Comparison of ENCODE assay signal across 16 cellular contexts in genomic region chr16:16988963-16989362, GRCh38.
"Had no signal": no experiment of that assay in that cellular context is flagged by ENCODE, and none has a peak within 500 bp of the region (broad histone marks: within the 10 kb centered on the region; RNA-seq: fewer than 3 reads in every experiment).

No MANE protein-coding gene starts in this region.

- H3K4me1 Mint-ChIP-seq: nephron had no signal

- H3K36me3 ChIP-seq: stomach had no signal

- H3K9me3 Mint-ChIP-seq: nephron, type B pancreatic cell had no signal

- H3K27me3 ChIP-seq: body of pancreas, stomach had no signal

- H3K4me3 Mint-ChIP-seq: activated CD8-positive, alpha-beta T cell treated with anti-CD3 and anti-CD28 coated beads for 36 hours; activated T-cell treated with anti-CD3 and anti-CD28 coated beads, Interleukin-2, amount 50 U/mL, for 24 hours; nephron; type B pancreatic cell had no signal

- H3K27me3 Mint-ChIP-seq: activated CD8-positive, alpha-beta T cell treated with anti-CD3 and anti-CD28 coated beads for 36 hours; activated T-cell treated with anti-CD3 and anti-CD28 coated beads, Interleukin-2, amount 50 U/mL, for 24 hours; type B pancreatic cell had no signal

- H3K4me3 ChIP-seq: body of pancreas, stomach had no signal

- H3K36me3 Mint-ChIP-seq: type B pancreatic cell had no signal

- H3K9me3 ChIP-seq: body of pancreas had no signal

- ATAC-seq: activated CD8-positive, alpha-beta T cell treated with anti-CD3 and anti-CD28 coated beads for 36 hours; body of pancreas; left cardiac atrium had no signal

- H3K4me1 ChIP-seq: body of pancreas, stomach had no signal

- DNase-seq: activated CD4-positive, alpha-beta T cell treated with anti-CD3 and anti-CD28 coated beads for 48 hours; activated CD4-positive, CD25-positive, alpha-beta regulatory T cell; activated CD8-positive, alpha-beta T cell treated with anti-CD3 and anti-CD28 coated beads for 36 hours; activated naive CD4-positive, alpha-beta T cell treated with Interleukin-2 at 50 U/mL for 16 hours; activated T-cell treated with anti-CD3 and anti-CD28 coated beads, Interleukin-2, amount 50 U/mL, for 24 hours; body of pancreas; glutamatergic neuron; hippocampal formation; left cardiac atrium; occipital lobe; retina; stomach; T-helper 9 cell had no signal

- H3K27ac ChIP-seq: body of pancreas, stomach had no signal

- H3K27ac Mint-ChIP-seq: activated CD8-positive, alpha-beta T cell treated with anti-CD3 and anti-CD28 coated beads for 36 hours; activated T-cell treated with anti-CD3 and anti-CD28 coated beads, Interleukin-2, amount 50 U/mL, for 24 hours; activated T-helper 2 cell treated with anti-CD3 and anti-CD28 coated beads, Interferon-gamma antibody, Interleukin-2, Interleukin-4, amounts not matched to agents 10 μg/mL and 5 μg/mL and 100 μg/mL, durations not matched to agents 14 hours and 24 hours and 36 hours; nephron; type B pancreatic cell had no signal
